4 cellular contexts compared by ENCODE assay signal in the genomic region with DNA sequence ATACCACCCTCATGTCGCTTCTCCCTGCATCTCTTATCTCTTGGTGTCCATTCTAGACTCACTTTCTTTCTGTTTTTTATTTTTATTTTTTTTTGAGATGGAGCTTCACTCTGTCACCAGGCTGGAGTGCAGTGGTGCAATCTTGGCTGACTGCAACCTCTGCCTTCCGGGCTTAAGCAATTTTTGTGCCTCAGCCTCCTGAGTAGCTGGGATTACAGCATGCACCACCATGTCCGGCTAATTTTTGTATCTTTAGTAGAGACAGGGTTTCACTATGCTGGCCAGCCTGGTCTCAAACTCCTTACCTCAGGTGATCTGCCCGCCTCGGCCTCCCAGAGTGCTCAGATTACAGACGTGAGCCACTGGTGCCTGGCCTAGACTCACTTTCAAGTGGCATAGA. TPM values are rescaled to one million over a fixed set of nuclear protein-coding genes. Genes with fewer than 3 reads are reported as not detected.
"Had no signal": no experiment of that assay in that cellular context is flagged by ENCODE, and none has a peak within 500 bp of the region (broad histone marks: within the 10 kb centered on the region; RNA-seq: fewer than 3 reads in every experiment).

No MANE protein-coding gene starts in this region.

RNA-seq across cellular contexts. Expression of a gene that starts 12.5 kb away (rescaled TPM):
- total RNA-seq: endothelial cell of umbilical vein, myocyte, pulmonary artery endothelial cell had no signal
- polyA plus RNA-seq: neural cell had no signal
